Comparison of ENCODE assay signal across 8 cellular contexts in genomic region chr7:5477723-5478531, GRCh38. TPM values are rescaled to one million over a fixed set of nuclear protein-coding genes. Genes with fewer than 3 reads are reported as not detected.
DNase-seq lines count a peak whose midpoint lies in the region; ATAC-seq, FAIRE-seq and TF ChIP-seq lines count a peak whose summit lies in the region.
"Had no signal": no experiment of that assay in that cellular context is flagged by ENCODE, and none has a peak within 500 bp of the region (broad histone marks: within the 10 kb centered on the region; RNA-seq: fewer than 3 reads in every experiment).

No MANE protein-coding gene starts in this region.

- H3K4me3 Mint-ChIP-seq in nephron = peak overlapping the region; percentile 41 to 76 (median 50)
- H3K4me3 Mint-ChIP-seq: T-helper 1 cell treated with Interleukin-12 subunit alpha and Interleukin-12 subunit beta and Interleukin-4 antibody, amounts not matched to agents 30 μg/mL and 1 μg/mL, for 36 hours had no signal

- H4K8ac ChIP-seq in H1 (ENCODE audit: extremely low read depth, insufficient read depth, low read length) = no peak overlapping the region

- no peaks in the 10 kb centered on the region for H3K79me2 ChIP-seq in H1 (ENCODE audit: control insufficient read depth in 1 of 2, insufficient read depth in 2 of 2, low read length in 2 of 2)

- no peak for TF ChIP-seq EP300 in H1 (IDR thresholded peaks at IDR 0.05; ENCODE audit: borderline replicate concordance in 1 of 2, low read depth in 2 of 2, low read length in 2 of 2)

- POLR2A ChIA-PET in H1 (lab: Charles Lee; ENCODE audit: partially characterized antibody) = interaction anchor here (0.6 to 1.1 kb wide), 3 partner anchors 48 to 153 kb away, joined by 3 read pairs; no protein-coding TSS in a partner anchor

- no peak for TF ChIP-seq POLR2A in H1 (IDR thresholded peaks at IDR 0.05; ENCODE audit: control extremely low read depth in 1 of 2, low read depth in 2 of 2, low read length in 2 of 2)

- peak overlapping the region in 1 of 2 experiments; percentile 30; a peak in 2 of 4 replicates for H3K4me2 ChIP-seq in H1 (ENCODE audit: insufficient read depth in 1 of 2, low read depth in 2 of 2, low read length in 2 of 2)

- H2BK20ac ChIP-seq in H1 (ENCODE audit: low read length) = no peak overlapping the region

- no peak overlapping the region for H3K14ac ChIP-seq in H1 (ENCODE audit: insufficient read length)

- H2BK12ac ChIP-seq in H1 (ENCODE audit: low read depth, low read length) = peak overlapping the region; percentile 39; the same call in 1 of the 2 replicates

- peak; percentile 39 to 49 for TF ChIP-seq RAD21 in H1 (IDR thresholded peaks at IDR 0.05 in 1 of 2, conservative IDR thresholded peaks at IDR 0.05 in 1 of 2; ENCODE audit: low read depth in 2 of 2, low read length in 2 of 2)

- no peak overlapping the region for H2AK5ac ChIP-seq in H1 (ENCODE audit: low read depth, low read length)

- no peaks in the 10 kb centered on the region for H3K23me2 ChIP-seq in H1 (ENCODE audit: low read depth, low read length)

- peak overlapping the region; percentile 80 for H2BK5ac ChIP-seq in H1 (ENCODE audit: low read depth, low read length)

- H3K4me1 ChIP-seq in H1 (replicated peaks in 1 of 4; ENCODE audit: control insufficient read depth in 3 of 4, insufficient read depth in 4 of 4, low read length in 3 of 4) = peaks cover 0 to 16% (median 8%) of the 10 kb centered on the region in 4 experiments; a peak in 5 of 7 replicates

- DNase-seq in GM19238 (ENCODE audit: insufficient read length, low spot score) (peak; percentile 82), NCI-H2171 treated with DMSO at 0.1 percent for 48 hours (lab: John Stamatoyannopoulos, UW) (peak; percentile 88), H1 (ENCODE audit: low read depth in 1 of 2, low spot score in 2 of 2) (peak in 1 of 2 experiments; percentile 76), NCI-H345 treated with DMSO at 0.1 percent for 48 hours (lab: John Stamatoyannopoulos, UW; ENCODE audit: unreplicated experiment) (no peak)

- no peaks in the 10 kb centered on the region for H3K79me1 ChIP-seq in H1 (ENCODE audit: low read depth, low read length)

- no peak overlapping the region for H3K4ac ChIP-seq in H1 (replicated peaks; ENCODE audit: insufficient read length, low read depth, low read length)

- H3K9me3 ChIP-seq in H1 (ENCODE audit: insufficient read depth in 2 of 2, low read depth in 1 of 2, low read length in 1 of 2) = no peaks in the 10 kb centered on the region

- peaks cover under 1% of the 10 kb centered on the region for H3K9me3 Mint-ChIP-seq in nephron
- H3K9me3 Mint-ChIP-seq: T-helper 1 cell treated with Interleukin-12 subunit alpha and Interleukin-12 subunit beta and Interleukin-4 antibody, amounts not matched to agents 30 μg/mL and 1 μg/mL, for 36 hours had no signal

- peak overlapping the region; percentile 46; the same call in 1 of the 2 replicates for H2BK15ac ChIP-seq in H1 (ENCODE audit: low read length)

- H3K36me3 ChIP-seq in H1 (ENCODE audit: control insufficient read depth in 2 of 4, insufficient read depth in 4 of 4, low read length in 3 of 4) = no peaks in the 10 kb centered on the region

- ATAC-seq in GM21528 (IDR thresholded peaks at IDR 0.05; ENCODE audit: low FRiP score, unreplicated experiment) (no peak), HG03571 (IDR thresholded peaks at IDR 0.05; ENCODE audit: unreplicated experiment) (no peak)

- no peak overlapping the region for H3K56ac ChIP-seq in H1 (replicated peaks; ENCODE audit: insufficient read length, low read depth, low read length)

- H4K20me1 ChIP-seq in H1 (replicated peaks in 1 of 2; ENCODE audit: control insufficient read depth in 1 of 2, insufficient read depth in 2 of 2, low read length in 2 of 2) = peaks cover 0 to 9% of the 10 kb centered on the region in 2 experiments

- H3K9ac ChIP-seq in H1 (replicated peaks in 1 of 4; ENCODE audit: extremely low read depth in 1 of 4, low read depth in 3 of 4, low read length in 3 of 4) = no peak overlapping the region

- H3K36me3 Mint-ChIP-seq in nephron (ENCODE audit: low read depth) = peaks cover under 1% of the 10 kb centered on the region

- H2BK120ac ChIP-seq in H1 (replicated peaks; ENCODE audit: low read depth, low read length) = no peak overlapping the region

- WGBS in H1 (ENCODE audit: extremely low coverage in 1 of 2, insufficient coverage in 1 of 2, insufficient read length in 1 of 2, insufficient replicate concordance in 2 of 2, low coverage in 1 of 2, low lambda C conversion rate in 2 of 2, missing lambda C conversion rate in 1 of 2), 2 experiments = 68% methylated on average over 28 of the region's 29 CpGs; no CpG with 5 or more reads in 1 of the 2 experiments

- no peak overlapping the region for H2AFZ ChIP-seq in H1 (ENCODE audit: low read length)

- peak overlapping the region; percentile 36 to 94 (median 83) for H3K27ac Mint-ChIP-seq in nephron
- H3K27ac Mint-ChIP-seq: T-helper 1 cell treated with Interleukin-12 subunit alpha and Interleukin-12 subunit beta and Interleukin-4 antibody, amounts not matched to agents 30 μg/mL and 1 μg/mL, for 36 hours had no signal

- peak in 2 of 3 experiments; percentile 56 to 59; a peak in 3 of 4 replicates for TF ChIP-seq CTCF in H1 (IDR thresholded peaks at IDR 0.05; ENCODE audit: control extremely low read depth in 1 of 3, insufficient read depth in 1 of 3, low read depth in 1 of 3, low read length in 3 of 3)
- TF ChIP-seq CTCF in nephron (IDR thresholded peaks at IDR 0.05; ENCODE audit: unreplicated experiment in 3 of 3) = peak in 2 of 3 experiments; percentile 23 to 35

- FAIRE-seq in H1 (lab: Jason Lieb, UNC) = no peak

- H3K4me3 ChIP-seq in H1 (ENCODE audit: extremely low read depth in 1 of 4, insufficient read depth in 2 of 4, low read depth in 3 of 4, low read length in 4 of 4) = 0 out of 8 replicates have a peak overlapping the region, but pooled peaks of 1 of the 4 experiments have one; percentile 25

- H4K5ac ChIP-seq in H1 (ENCODE audit: insufficient read length, low read depth, low read length) = no peak overlapping the region

- CTCF ChIA-PET in H1 (lab: Charles Lee; ENCODE audit: partially characterized antibody) = interaction anchor here (0.6 to 4.5 kb wide), 43 partner anchors 9 to 247 kb away, joined by 3 to 21 read pairs (median 4); no protein-coding TSS in a partner anchor

- no peaks in the 10 kb centered on the region for H3K27me3 Mint-ChIP-seq in nephron (ENCODE audit: low read depth)

- H3K18ac ChIP-seq in H1 (ENCODE audit: extremely low read depth, low read length) = no peak overlapping the region; the same call in none of the 2 replicates

- no peak overlapping the region for H3K23ac ChIP-seq in H1 (ENCODE audit: insufficient read length)

- peaks cover 15% of the 10 kb centered on the region for H3K4me1 Mint-ChIP-seq in nephron

- peak overlapping the region; percentile 65 for H4K91ac ChIP-seq in H1 (replicated peaks; ENCODE audit: insufficient read length, low read length)

- H3K27ac ChIP-seq in H1 (ENCODE audit: low read depth, low read length) = no peak overlapping the region

- H3K27me3 ChIP-seq in H1 (replicated peaks in 1 of 4; ENCODE audit: control insufficient read depth in 3 of 4, extremely low read depth in 1 of 4, insufficient read depth in 3 of 4, low read length in 3 of 4) = no peaks in the 10 kb centered on the region

TF ChIP-seq in H1, 55 proteins besides CTCF, POLR2A, EP300 and RAD21:
- TF ChIP-seq GABPA (IDR thresholded peaks at IDR 0.05; ENCODE audit: borderline replicate concordance, insufficient read depth, low read length) (0 out of 2 replicates have a peak, but pooled peaks have one; percentile 11), TBP (IDR thresholded peaks at IDR 0.05; ENCODE audit: low read depth, low read length) (0 out of 2 replicates have a peak, but pooled peaks have one; percentile 8), EGR1 (IDR thresholded peaks at IDR 0.05; ENCODE audit: borderline replicate concordance, low read depth, low read length) (no peak), E2F6 (IDR thresholded peaks at IDR 0.05) (peak; percentile 65)

RNA-seq across cellular contexts. Expression of gene FBXL18, which starts 35.7 kb away (rescaled TPM):
- 18.9 and 19.4 TPM in 2 replicates for total RNA-seq in H1 (2021; fragmentation: NEBNext Ultra II Directional; extraction: Animal tissue kit (Norgen Biotek cat#: 25700))
- polyA plus RNA-seq in H1 (2011; rRNA removed) = 12.9 and 21.8 TPM in 2 replicates
- 7.4 TPM for polyA plus RNA-seq in H1 (2011; cell fraction: cytosol; rRNA removed)
- polyA plus RNA-seq in H1 (2011; cell fraction: nucleus; rRNA removed) = 15.0 TPM
- polyA plus RNA-seq in H1 (2012, experiment 1 of 2) = 6.5 to 10.6 TPM (median 8.4 TPM) in 4 replicates
- 7.4 TPM for polyA plus RNA-seq in H1 (2012, experiment 2 of 2)
- 10.7 TPM for polyA plus RNA-seq in H1 (2013, experiment 1 of 2)
- 10.9 TPM for polyA plus RNA-seq in H1 (2013, experiment 2 of 2)
- 11.1 and 12.9 TPM in 2 replicates for polyA minus RNA-seq in H1 (2011; rRNA and poly(A)+ RNA removed)
- polyA minus RNA-seq in H1 (2011; cell fraction: cytosol; rRNA and poly(A)+ RNA removed) = 13.1 TPM
- polyA minus RNA-seq in H1 (2011; cell fraction: nucleus; rRNA and poly(A)+ RNA removed) = 18.4 TPM

RNA-seq across cellular contexts. Expression of gene ACTB, which starts 52.5 kb away (rescaled TPM):
- 5,193 and 5,434 TPM in 2 replicates for total RNA-seq in H1 (2021; fragmentation: NEBNext Ultra II Directional; extraction: Animal tissue kit (Norgen Biotek cat#: 25700))
- polyA plus RNA-seq in H1 (2011; rRNA removed) = 3,302 and 5,403 TPM in 2 replicates
- 2,071 TPM for polyA plus RNA-seq in H1 (2011; cell fraction: cytosol; rRNA removed)
- 4,500 TPM for polyA plus RNA-seq in H1 (2011; cell fraction: nucleus; rRNA removed)
- 6,137 to 6,485 TPM (median 6,195 TPM) in 4 replicates for polyA plus RNA-seq in H1 (2012, experiment 1 of 2)
- 10,957 TPM for polyA plus RNA-seq in H1 (2012, experiment 2 of 2)
- 8,552 TPM for polyA plus RNA-seq in H1 (2013, experiment 1 of 2)
- 8,467 TPM for polyA plus RNA-seq in H1 (2013, experiment 2 of 2)
- 2,491 and 4,199 TPM in 2 replicates for polyA minus RNA-seq in H1 (2011; rRNA and poly(A)+ RNA removed)
- polyA minus RNA-seq in H1 (2011; cell fraction: cytosol; rRNA and poly(A)+ RNA removed) = 2,951 TPM
- polyA minus RNA-seq in H1 (2011; cell fraction: nucleus; rRNA and poly(A)+ RNA removed) = 2,361 TPM

RNA-seq across cellular contexts. Expression of gene TNRC18, which starts 54.3 kb away (rescaled TPM):
- total RNA-seq in H1 (2021; fragmentation: NEBNext Ultra II Directional; extraction: Animal tissue kit (Norgen Biotek cat#: 25700)) = 8.6 and 9.9 TPM in 2 replicates
- polyA plus RNA-seq in H1 (2011; rRNA removed) = 1.7 and 3.2 TPM in 2 replicates
- 2.3 TPM for polyA plus RNA-seq in H1 (2011; cell fraction: cytosol; rRNA removed)
- polyA plus RNA-seq in H1 (2011; cell fraction: nucleus; rRNA removed) = 6.3 TPM
- 6.6 to 8.1 TPM (median 7.1 TPM) in 4 replicates for polyA plus RNA-seq in H1 (2012, experiment 1 of 2)
- polyA plus RNA-seq in H1 (2012, experiment 2 of 2) = 6.2 TPM
- polyA plus RNA-seq in H1 (2013, experiment 1 of 2) = 7.2 TPM
- 6.0 TPM for polyA plus RNA-seq in H1 (2013, experiment 2 of 2)
- 2.0 and 2.7 TPM in 2 replicates for polyA minus RNA-seq in H1 (2011; rRNA and poly(A)+ RNA removed)
- 9.5 TPM for polyA minus RNA-seq in H1 (2011; cell fraction: cytosol; rRNA and poly(A)+ RNA removed)
- polyA minus RNA-seq in H1 (2011; cell fraction: nucleus; rRNA and poly(A)+ RNA removed) = 2.5 TPM
